In genomic region chr19:50556236-50557008, GRCh38 we compare ENCODE assay signal across 8 cellular contexts. TPM values are rescaled to one million over a fixed set of nuclear protein-coding genes. Genes with fewer than 3 reads are reported as not detected.
DNase-seq lines count a peak whose midpoint lies in the region; ATAC-seq and TF ChIP-seq lines count a peak whose summit lies in the region.

No MANE protein-coding gene starts in this region.

- H4K20me1 ChIP-seq in hepatocyte (ENCODE audit: insufficient read depth, poor library complexity, severe bottlenecking) = no peaks in the 10 kb centered on the region

- H3K4me3 ChIP-seq in ascending aorta (peak overlapping the region; percentile 36 to 64), hepatocyte (peak overlapping the region; percentile 55)

- DNase-seq in EH (ENCODE audit: low read depth) (peak; percentile 68), M059J (ENCODE audit: low read depth) (peak; percentile 43), T-helper 22 cell (ENCODE audit: low read depth) (peak; percentile 26), ascending aorta (ENCODE audit: low spot score in 2 of 2) (peak in 1 of 2 donors; percentile 83), hepatocyte (ENCODE audit: low spot score) (peak; percentile 92), sciatic nerve (ENCODE audit: low spot score) (peak; percentile 84)

- no peak overlapping the region for H3K27ac ChIP-seq in ascending aorta
- peak overlapping the region; percentile 65 for H3K27ac ChIP-seq in hepatocyte

- ATAC-seq in sciatic nerve (peak; percentile 77), GM21576 (IDR thresholded peaks at IDR 0.05; ENCODE audit: unreplicated experiment) (no peak), HG03175 (IDR thresholded peaks at IDR 0.05; ENCODE audit: unreplicated experiment) (no peak)

- no peaks in the 10 kb centered on the region for H3K9me2 ChIP-seq in hepatocyte (replicated peaks; ENCODE audit: insufficient read depth)

- peaks cover 0 to 4% of the 10 kb centered on the region in 2 donors for H3K4me1 ChIP-seq in ascending aorta
- peaks cover 3% of the 10 kb centered on the region for H3K4me1 ChIP-seq in hepatocyte (ENCODE audit: insufficient read depth)

- WGBS in hepatocyte (ENCODE audit: low lambda C conversion rate, missing lambda C conversion rate) = 1% methylated on average over 25 of the region's 42 CpGs

- H2AFZ ChIP-seq in hepatocyte = peak overlapping the region; percentile 81

- H3K36me3 ChIP-seq in ascending aorta (no peaks in the 10 kb centered on the region), hepatocyte (replicated peaks; ENCODE audit: insufficient read depth, low read depth) (no peaks in the 10 kb centered on the region)

- TF ChIP-seq CTCF in ascending aorta (IDR thresholded peaks at IDR 0.05) (peak; percentile 12 to 77 (median 63)), hepatocyte (IDR thresholded peaks at IDR 0.05; ENCODE audit: poor library complexity) (peak; percentile 98)

- H3K9me3 ChIP-seq in ascending aorta = no peaks in the 10 kb centered on the region
- H3K9me3 ChIP-seq in hepatocyte (ENCODE audit: low read depth) = no peaks in the 10 kb centered on the region

- H3K27me3 ChIP-seq in ascending aorta = peaks cover 8% of the 10 kb centered on the region
- H3K27me3 ChIP-seq in hepatocyte = peaks cover 17% of the 10 kb centered on the region

- H3K79me2 ChIP-seq in hepatocyte = no peaks in the 10 kb centered on the region

- intact Hi-C loops in ascending aorta (cut with DNase I) (no loop called here), sciatic nerve (cut with DNase I) (no loop called here)

- H3K4me2 ChIP-seq in hepatocyte = peak overlapping the region; percentile 99

RNA-seq across cellular contexts. Expression of gene LRRC4B, which starts 11.8 kb away (rescaled TPM):
- total RNA-seq in M059J (2014; rRNA removed; shearing (Covaris generic)) = not detected in 2 replicates
- total RNA-seq in ascending aorta (56.0 TPM), hepatocyte (6.0 and 7.7 TPM in 2 replicates), sciatic nerve (3.5 TPM)
- 1.8 and 2.1 TPM in 2 replicates for polyA plus RNA-seq in hepatocyte

RNA-seq across cellular contexts. Expression of gene ASPDH, which starts 42.7 kb away (rescaled TPM):
- not detected in 2 replicates for total RNA-seq in M059J (2014; rRNA removed; shearing (Covaris generic))
- not detected for total RNA-seq in ascending aorta
- 9.0 and 9.2 TPM in 2 replicates for total RNA-seq in hepatocyte
- polyA plus RNA-seq in hepatocyte = 5.2 and 7.4 TPM in 2 replicates
- not detected for total RNA-seq in sciatic nerve

RNA-seq across cellular contexts. Expression of gene JOSD2, which starts 45.4 kb away (rescaled TPM):
- total RNA-seq in M059J (2014; rRNA removed; shearing (Covaris generic)) = 9.4 and 33.7 TPM in 2 replicates
- total RNA-seq in ascending aorta (169 TPM), hepatocyte (19.0 and 28.1 TPM in 2 replicates), sciatic nerve (33.6 TPM)
- 81.8 and 82.9 TPM in 2 replicates for polyA plus RNA-seq in hepatocyte
